ENCODE assay signal across 8 cellular contexts in the genomic region with DNA sequence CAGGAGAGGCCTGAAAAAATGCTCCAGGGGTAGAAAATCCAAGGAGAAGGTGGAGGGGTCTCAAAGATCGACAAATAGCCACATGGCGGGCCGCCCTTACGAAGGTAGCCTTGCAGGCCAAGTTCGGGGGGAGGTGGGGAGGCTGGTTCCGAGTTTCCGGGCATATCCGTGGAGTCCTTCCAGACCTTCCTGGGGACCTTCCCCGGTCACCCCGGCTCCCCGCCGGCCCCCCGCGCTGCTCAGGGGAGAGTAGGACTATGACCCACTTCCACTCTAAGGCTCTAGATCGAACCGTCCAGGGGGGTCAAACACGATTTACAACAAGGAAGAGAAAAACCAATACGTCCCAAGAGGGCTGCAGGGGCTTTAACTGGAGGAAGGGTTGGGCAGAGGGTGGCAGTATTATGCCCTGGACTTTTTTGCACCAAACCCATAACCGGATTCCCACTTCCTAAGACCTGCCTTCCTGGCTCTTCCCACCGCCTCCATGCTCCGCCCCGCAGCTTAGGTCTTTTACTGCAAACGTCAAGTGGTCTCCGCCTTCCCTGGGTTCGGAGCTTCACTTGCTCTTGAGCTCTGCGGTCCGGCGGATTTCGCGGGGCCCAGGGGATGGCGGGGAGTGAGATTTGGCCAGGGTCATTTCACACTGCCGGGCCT. TPM values are rescaled to one million over a fixed set of nuclear protein-coding genes. Genes with fewer than 3 reads are reported as not detected.
DNase-seq lines count a peak whose midpoint lies in the region; FAIRE-seq and TF ChIP-seq lines count a peak whose summit lies in the region.

No MANE protein-coding gene starts in this region.

- DNase-seq in Caki2 (ENCODE audit: low read depth) (peak; percentile 76), HCEC 1CT (peak; percentile 65), NCI-H524 (lab: John Stamatoyannopoulos, UW) (peak; percentile 35 to 75), bronchial epithelial cell (ENCODE audit: low read depth) (peak; percentile 54), kidney epithelial cell (ENCODE audit: low read depth) (no peak), stromal cell of bone marrow (ENCODE audit: low read depth) (peak; percentile 12)
- DNase-seq in activated CD4-positive, alpha-beta T cell treated with anti-CD3 and anti-CD28 coated beads for 1 hour: no peak
- no peak for DNase-seq in activated effector memory CD4-positive, alpha-beta T cell treated with anti-CD3 and anti-CD28 coated beads, Interleukin-2, amount 50 U/mL, for 16 hours

- peaks cover 3% of the 10 kb centered on the region for H3K27me3 ChIP-seq in bronchial epithelial cell (ENCODE audit: control insufficient read depth, insufficient read depth, low read length)
- H3K27me3 ChIP-seq in kidney epithelial cell (ENCODE audit: control insufficient read depth, insufficient read depth, low read length): no peaks in the 10 kb centered on the region

- no peak for FAIRE-seq in bronchial epithelial cell (lab: Jason Lieb, UNC)

- H3K4me3 ChIP-seq in bronchial epithelial cell (ENCODE audit: low read depth, low read length) (peak overlapping the region; percentile 56), kidney epithelial cell (ENCODE audit: low read depth, low read length) (peak overlapping the region; percentile 75)

- TF ChIP-seq CTCF in bronchial epithelial cell (IDR thresholded peaks at IDR 0.05; ENCODE audit: insufficient read depth, low read length, severe bottlenecking) (no peak), kidney epithelial cell (IDR thresholded peaks at IDR 0.05; ENCODE audit: insufficient read depth, low read length, poor library complexity, severe bottlenecking) (peak; percentile 31)

- in situ Hi-C loops in Caki2 (cut with HindIII; ENCODE audit: low pct_unique_long_range_greater_than_20kb, low sequenced_read_pairs): no loop called here

- H3K36me3 ChIP-seq in bronchial epithelial cell (ENCODE audit: control insufficient read depth, insufficient read depth, low read length) (no peaks in the 10 kb centered on the region), kidney epithelial cell (ENCODE audit: control insufficient read depth, insufficient read depth, low read length) (no peaks in the 10 kb centered on the region)

RNA-seq across cellular contexts. Expression of a gene that starts 0.8 kb away (rescaled TPM):
- total RNA-seq in Caki2 (2014; rRNA removed; shearing (Covaris generic); ENCODE audit: low replicate concordance): 9.3 and 12.2 TPM in 2 replicates
- total RNA-seq in bronchial epithelial cell: 0.13 and 0.26 TPM in 2 replicates
- 3.4 and 3.7 TPM in 2 replicates for total RNA-seq in kidney epithelial cell

Comparison
In these comparisons a context has a peak if more than half of its experiments do, and no peak if none do; other contexts are left out.
1. DNase-seq: peak in Caki2 (single experiment), HCEC 1CT (single experiment), NCI-H524 (2 of 2), bronchial epithelial cell (single experiment) and stromal cell of bone marrow (single experiment); none in kidney epithelial cell (single experiment), activated CD4-positive, alpha-beta T cell treated with anti-CD3 and anti-CD28 coated beads for 1 hour (single experiment) and activated effector memory CD4-positive, alpha-beta T cell treated with anti-CD3 and anti-CD28 coated beads, Interleukin-2, amount 50 U/mL, for 16 hours (single experiment).